8 cellular contexts compared by ENCODE assay signal in the genomic region with DNA sequence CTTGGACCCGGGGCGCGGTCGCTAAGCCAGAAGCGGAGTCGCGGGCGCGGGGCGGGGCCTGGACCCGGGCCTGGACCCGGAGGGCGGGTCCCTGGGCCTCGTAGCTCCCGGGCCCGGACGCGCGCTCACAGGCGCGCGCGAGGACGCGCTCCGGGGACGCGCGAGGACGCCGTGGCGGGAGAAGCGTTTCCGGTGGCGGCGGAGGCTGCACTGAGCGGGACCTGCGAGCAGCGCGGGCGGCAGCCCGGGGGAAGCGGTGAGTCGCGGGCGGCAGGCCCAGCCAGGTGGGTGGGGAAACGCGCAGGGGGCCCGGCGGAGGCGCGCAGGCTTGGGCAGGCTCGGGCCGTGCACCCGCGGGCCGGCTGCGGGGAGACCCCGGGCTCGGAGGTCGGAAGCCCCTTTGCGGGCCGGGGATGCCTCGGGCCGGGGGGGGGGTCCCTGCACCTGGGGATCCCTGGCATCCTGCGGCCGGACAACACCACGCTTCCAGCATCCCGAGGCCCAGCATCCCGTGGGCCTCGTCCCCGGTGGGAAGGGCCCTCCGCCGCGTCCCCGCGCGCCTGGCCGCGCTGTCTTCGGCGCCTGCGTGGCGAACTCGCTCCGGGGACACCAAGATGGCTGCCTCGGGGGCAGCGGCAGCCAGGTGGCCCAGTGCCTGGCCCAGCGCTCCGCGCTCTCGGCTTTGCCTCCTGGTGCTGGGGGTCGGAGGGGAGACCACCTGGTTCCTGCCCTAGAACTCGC. TPM values are rescaled to one million over a fixed set of nuclear protein-coding genes. Genes with fewer than 3 reads are reported as not detected.
A peak's percentile ranks its signal among the peaks of the same experiment; 100 is the strongest.
DNase-seq lines count a peak whose midpoint lies in the region; ATAC-seq, FAIRE-seq and TF ChIP-seq lines count a peak whose summit lies in the region.

A gene with protein sequence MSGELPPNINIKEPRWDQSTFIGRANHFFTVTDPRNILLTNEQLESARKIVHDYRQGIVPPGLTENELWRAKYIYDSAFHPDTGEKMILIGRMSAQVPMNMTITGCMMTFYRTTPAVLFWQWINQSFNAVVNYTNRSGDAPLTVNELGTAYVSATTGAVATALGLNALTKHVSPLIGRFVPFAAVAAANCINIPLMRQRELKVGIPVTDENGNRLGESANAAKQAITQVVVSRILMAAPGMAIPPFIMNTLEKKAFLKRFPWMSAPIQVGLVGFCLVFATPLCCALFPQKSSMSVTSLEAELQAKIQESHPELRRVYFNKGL (plus strand): TSS at position 177 of the 741 bp plus-strand sequence. CDS start 13,544 bp downstream, outside the sequence.

- no peak for FAIRE-seq in RCC 7860 (lab: Jason Lieb, UNC)

- peak within 1 kb of the TSS; percentile 92 for H3K4me3 Mint-ChIP-seq in activated T-helper 17 cell treated with anti-CD3 and anti-CD28 coated beads, Interleukin-2, amount 50 U/mL, for 72 hours
- H3K4me3 Mint-ChIP-seq in nephron: peak within 1 kb of the TSS; percentile 93 to 97 (median 94)
- peak within 1 kb of the TSS; percentile 96 for H3K4me3 Mint-ChIP-seq in stimulated activated naive CD8-positive, alpha-beta T cell treated with anti-CD3 and anti-CD28 coated beads, Interleukin-15, Interleukin-2, amounts not matched to agents 100 ng/mL and 50 ng/mL, for 24 hours

- H3K9me3 Mint-ChIP-seq in activated T-helper 17 cell treated with anti-CD3 and anti-CD28 coated beads, Interleukin-2, amount 50 U/mL, for 72 hours: no peaks in the 10 kb centered on the region
- peaks cover 3% of the 10 kb centered on the region for H3K9me3 Mint-ChIP-seq in nephron
- H3K9me3 Mint-ChIP-seq in stimulated activated naive CD8-positive, alpha-beta T cell treated with anti-CD3 and anti-CD28 coated beads, Interleukin-15, Interleukin-2, amounts not matched to agents 100 ng/mL and 50 ng/mL, for 24 hours: no peaks in the 10 kb centered on the region

- H3K4me3 ChIP-seq in fibroblast of pulmonary artery (replicated peaks; ENCODE audit: low read depth, low read length): peak within 1 kb of the TSS; percentile 89

- ATAC-seq in GM21360 (IDR thresholded peaks at IDR 0.05; ENCODE audit: unreplicated experiment): peak; percentile 89
- peak; percentile 84 for ATAC-seq in activated T-helper 17 cell treated with anti-CD3 and anti-CD28 coated beads, Interleukin-2, amount 50 U/mL, for 72 hours (replicated peaks)

- TF ChIP-seq CTCF in fibroblast of pulmonary artery (IDR thresholded peaks at IDR 0.05; ENCODE audit: low read length, missing control alignments): no peak
- no peak for TF ChIP-seq CTCF in nephron (IDR thresholded peaks at IDR 0.05; ENCODE audit: unreplicated experiment in 3 of 3)

- peaks cover 43% of the 10 kb centered on the region for H3K4me1 Mint-ChIP-seq in activated T-helper 17 cell treated with anti-CD3 and anti-CD28 coated beads, Interleukin-2, amount 50 U/mL, for 72 hours
- peaks cover 24% of the 10 kb centered on the region for H3K4me1 Mint-ChIP-seq in nephron
- H3K4me1 Mint-ChIP-seq in stimulated activated naive CD8-positive, alpha-beta T cell treated with anti-CD3 and anti-CD28 coated beads, Interleukin-15, Interleukin-2, amounts not matched to agents 100 ng/mL and 50 ng/mL, for 24 hours (ENCODE audit: low read depth): peaks cover 57% of the 10 kb centered on the region

- H3K27me3 Mint-ChIP-seq in activated T-helper 17 cell treated with anti-CD3 and anti-CD28 coated beads, Interleukin-2, amount 50 U/mL, for 72 hours: peaks cover 7% of the 10 kb centered on the region
- H3K27me3 Mint-ChIP-seq in nephron (ENCODE audit: low read depth): peaks cover 17% of the 10 kb centered on the region
- peaks cover 12% of the 10 kb centered on the region for H3K27me3 Mint-ChIP-seq in stimulated activated naive CD8-positive, alpha-beta T cell treated with anti-CD3 and anti-CD28 coated beads, Interleukin-15, Interleukin-2, amounts not matched to agents 100 ng/mL and 50 ng/mL, for 24 hours

- DNase-seq in DMS 273 (lab: John Stamatoyannopoulos, UW; ENCODE audit: unreplicated experiment) (peak; percentile 95), HUDEP-2 (lab: John Stamatoyannopoulos, UW; ENCODE audit: unreplicated experiment in 76 of 76) (peak in 70 of 76 experiments; percentile 2 to 78 (median 51)), RCC 7860 (ENCODE audit: low spot score) (peak; percentile 41), fibroblast of pulmonary artery (ENCODE audit: low read depth) (peak; percentile 68)

- peaks cover 48% of the 10 kb centered on the region for H3K36me3 Mint-ChIP-seq in activated T-helper 17 cell treated with anti-CD3 and anti-CD28 coated beads, Interleukin-2, amount 50 U/mL, for 72 hours (ENCODE audit: low read depth)
- peaks cover 35% of the 10 kb centered on the region for H3K36me3 Mint-ChIP-seq in nephron (ENCODE audit: low read depth)
- peaks cover 46% of the 10 kb centered on the region for H3K36me3 Mint-ChIP-seq in stimulated activated naive CD8-positive, alpha-beta T cell treated with anti-CD3 and anti-CD28 coated beads, Interleukin-15, Interleukin-2, amounts not matched to agents 100 ng/mL and 50 ng/mL, for 24 hours (ENCODE audit: low read depth)

- H3K27ac Mint-ChIP-seq in activated T-helper 17 cell treated with anti-CD3 and anti-CD28 coated beads, Interleukin-2, amount 50 U/mL, for 72 hours: peak within 1 kb of the TSS; percentile 93
- peak within 1 kb of the TSS; percentile 34 to 94 (median 91) for H3K27ac Mint-ChIP-seq in nephron
- peak within 1 kb of the TSS; percentile 97 for H3K27ac Mint-ChIP-seq in stimulated activated naive CD8-positive, alpha-beta T cell treated with anti-CD3 and anti-CD28 coated beads, Interleukin-15, Interleukin-2, amounts not matched to agents 100 ng/mL and 50 ng/mL, for 24 hours

RNA-seq across cellular contexts. Expression of the gene that starts here (rescaled TPM):
- 100 to 1,000 TPM; 225 to 256 TPM for total RNA-seq in activated T-helper 17 cell treated with anti-CD3 and anti-CD28 coated beads, Interleukin-2, amount 50 U/mL, for 72 hours

Comparison
In these comparisons a context has a peak if more than half of its experiments do, and no peak if none do; other contexts are left out.
1. Peak in every context shown above with its lines: DNase-seq, ATAC-seq and H3K4me3 ChIP-seq.
2. DNase-seq: peak in every context shown above with its lines; median percentile 95 in DMS 273; 68 in fibroblast of pulmonary artery; 51 in HUDEP-2; 41 in RCC 7860.